Comparison of ENCODE assay signal across 1 cellular context in the genomic region with DNA sequence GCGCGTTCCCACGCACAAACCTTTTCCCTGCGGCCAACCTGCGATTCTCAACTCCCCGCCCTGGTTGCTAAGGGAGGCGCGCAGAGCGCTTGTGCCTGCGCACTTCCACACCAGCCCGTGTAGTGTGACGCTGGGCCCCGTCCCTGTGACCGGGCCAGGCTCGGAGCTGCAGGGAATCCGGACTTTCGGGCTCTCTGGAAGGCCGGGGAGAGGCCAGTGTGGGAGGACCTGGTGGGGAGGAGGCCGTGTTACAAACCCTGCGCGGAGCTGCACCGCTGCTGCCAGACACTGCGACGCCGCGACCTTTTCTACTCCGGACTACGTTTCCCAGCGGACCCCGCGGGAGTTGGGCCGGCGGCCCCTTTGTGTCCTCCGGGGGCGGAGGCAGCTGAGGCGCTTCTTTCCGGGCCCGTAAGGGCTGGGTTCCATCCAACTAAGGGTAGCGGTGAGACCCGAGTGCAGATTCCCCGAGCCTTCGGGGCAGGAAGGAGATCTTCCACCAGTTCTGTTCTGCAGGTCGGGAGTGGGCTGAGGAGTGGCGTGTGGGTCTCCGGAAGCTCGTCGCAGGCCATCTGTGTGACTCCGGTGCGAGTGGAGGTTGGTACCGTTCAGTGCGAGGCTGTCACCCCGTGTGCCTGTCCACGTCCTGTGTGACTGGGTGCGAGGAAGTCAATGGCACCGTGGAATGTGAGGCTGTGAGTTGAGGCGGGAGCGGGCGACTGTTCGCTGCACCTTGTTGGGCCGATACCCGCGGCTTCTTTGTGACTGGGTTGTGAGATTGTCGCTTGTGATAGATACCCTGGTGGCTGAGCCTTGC.
TF ChIP-seq lines count a peak whose summit lies in the region.

A gene (plus strand): TSS at position 396 of the 817 bp plus-strand sequence. CDS start 999 bp downstream, outside the sequence.

TF ChIP-seq in K562, 482 proteins besides CTCF, POLR2A, EP300 and RAD21 (continued from another document):
- TF ChIP-seq, protein P1, sequence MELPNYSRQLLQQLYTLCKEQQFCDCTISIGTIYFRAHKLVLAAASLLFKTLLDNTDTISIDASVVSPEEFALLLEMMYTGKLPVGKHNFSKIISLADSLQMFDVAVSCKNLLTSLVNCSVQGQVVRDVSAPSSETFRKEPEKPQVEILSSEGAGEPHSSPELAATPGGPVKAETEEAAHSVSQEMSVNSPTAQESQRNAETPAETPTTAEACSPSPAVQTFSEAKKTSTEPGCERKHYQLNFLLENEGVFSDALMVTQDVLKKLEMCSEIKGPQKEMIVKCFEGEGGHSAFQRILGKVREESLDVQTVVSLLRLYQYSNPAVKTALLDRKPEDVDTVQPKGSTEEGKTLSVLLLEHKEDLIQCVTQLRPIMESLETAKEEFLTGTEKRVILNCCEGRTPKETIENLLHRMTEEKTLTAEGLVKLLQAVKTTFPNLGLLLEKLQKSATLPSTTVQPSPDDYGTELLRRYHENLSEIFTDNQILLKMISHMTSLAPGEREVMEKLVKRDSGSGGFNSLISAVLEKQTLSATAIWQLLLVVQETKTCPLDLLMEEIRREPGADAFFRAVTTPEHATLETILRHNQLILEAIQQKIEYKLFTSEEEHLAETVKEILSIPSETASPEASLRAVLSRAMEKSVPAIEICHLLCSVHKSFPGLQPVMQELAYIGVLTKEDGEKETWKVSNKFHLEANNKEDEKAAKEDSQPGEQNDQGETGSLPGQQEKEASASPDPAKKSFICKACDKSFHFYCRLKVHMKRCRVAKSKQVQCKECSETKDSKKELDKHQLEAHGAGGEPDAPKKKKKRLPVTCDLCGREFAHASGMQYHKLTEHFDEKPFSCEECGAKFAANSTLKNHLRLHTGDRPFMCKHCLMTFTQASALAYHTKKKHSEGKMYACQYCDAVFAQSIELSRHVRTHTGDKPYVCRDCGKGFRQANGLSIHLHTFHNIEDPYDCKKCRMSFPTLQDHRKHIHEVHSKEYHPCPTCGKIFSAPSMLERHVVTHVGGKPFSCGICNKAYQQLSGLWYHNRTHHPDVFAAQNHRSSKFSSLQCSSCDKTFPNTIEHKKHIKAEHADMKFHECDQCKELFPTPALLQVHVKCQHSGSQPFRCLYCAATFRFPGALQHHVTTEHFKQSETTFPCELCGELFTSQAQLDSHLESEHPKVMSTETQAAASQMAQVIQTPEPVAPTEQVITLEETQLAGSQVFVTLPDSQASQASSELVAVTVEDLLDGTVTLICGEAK (IDR thresholded peaks at IDR 0.05), result peak; percentile 51; the same call in 1 of the 2 replicates
- TF ChIP-seq, protein P1 (CRISPR knock-in tag; IDR thresholded peaks at IDR 0.05), result no peak
- TF ChIP-seq MAFG (tag; conservative IDR thresholded peaks at IDR 0.05), result no peak
- TF ChIP-seq ETV5 (CRISPR knock-in tag; IDR thresholded peaks at IDR 0.05; ENCODE audit: low read depth), result no peak
- TF ChIP-seq, protein P2, sequence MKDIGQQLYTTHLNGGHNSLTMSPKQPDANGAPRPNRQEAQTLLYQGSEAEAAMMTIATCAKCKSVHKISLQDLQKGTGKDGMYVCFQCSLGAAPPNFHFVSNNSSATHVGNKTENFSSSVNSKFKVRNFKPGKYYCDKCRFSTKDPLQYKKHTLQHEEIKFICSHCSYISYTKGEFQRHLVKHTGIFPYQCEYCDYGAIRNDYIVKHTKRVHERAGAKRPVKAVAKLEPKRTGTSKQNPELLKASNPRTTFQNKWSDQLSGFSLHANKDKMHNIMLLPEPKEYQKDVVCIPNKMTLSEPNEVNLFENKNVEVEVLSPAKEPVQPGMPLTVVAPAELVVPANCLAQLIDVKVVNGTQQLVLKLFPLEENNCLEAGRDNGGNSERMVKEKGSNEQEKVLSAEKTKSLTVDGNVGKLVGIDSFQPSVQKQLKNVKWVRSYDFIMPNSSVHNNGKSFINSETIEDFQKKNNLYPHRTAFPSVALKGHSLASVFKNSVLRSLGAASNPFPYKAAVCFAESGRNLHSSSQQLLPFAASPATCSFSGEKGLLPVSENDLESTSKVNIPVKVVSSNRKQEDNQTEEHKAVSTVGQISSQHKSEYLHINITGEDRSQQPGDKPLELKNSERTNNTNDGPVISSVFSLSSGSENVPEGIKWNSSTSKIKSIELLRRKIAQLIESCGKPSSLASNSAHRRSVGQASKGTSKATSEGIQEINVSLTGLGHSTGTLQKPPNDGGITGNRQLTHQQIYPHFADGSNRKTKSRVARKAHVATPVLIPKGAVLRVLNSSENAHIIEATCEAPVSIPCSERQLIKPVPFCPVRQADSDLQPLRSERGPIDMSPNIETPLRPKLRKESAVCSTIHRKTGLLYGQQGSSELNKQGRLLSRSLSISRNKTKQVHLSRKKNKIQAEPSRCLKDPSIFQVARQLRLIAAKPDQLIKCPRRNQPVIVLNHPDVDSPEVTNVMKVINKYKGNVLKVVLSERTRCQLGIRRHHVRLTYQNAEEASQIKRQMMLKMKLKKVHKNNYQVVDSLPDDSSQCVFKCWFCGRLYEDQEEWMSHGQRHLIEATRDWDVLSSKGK (CRISPR knock-in tag; IDR thresholded peaks at IDR 0.05), result no peak
- TF ChIP-seq RFX1 (IDR thresholded peaks at IDR 0.05), result no peak
- TF ChIP-seq ZSCAN32 (CRISPR knock-in tag; IDR thresholded peaks at IDR 0.05), result no peak
- TF ChIP-seq, protein P3, sequence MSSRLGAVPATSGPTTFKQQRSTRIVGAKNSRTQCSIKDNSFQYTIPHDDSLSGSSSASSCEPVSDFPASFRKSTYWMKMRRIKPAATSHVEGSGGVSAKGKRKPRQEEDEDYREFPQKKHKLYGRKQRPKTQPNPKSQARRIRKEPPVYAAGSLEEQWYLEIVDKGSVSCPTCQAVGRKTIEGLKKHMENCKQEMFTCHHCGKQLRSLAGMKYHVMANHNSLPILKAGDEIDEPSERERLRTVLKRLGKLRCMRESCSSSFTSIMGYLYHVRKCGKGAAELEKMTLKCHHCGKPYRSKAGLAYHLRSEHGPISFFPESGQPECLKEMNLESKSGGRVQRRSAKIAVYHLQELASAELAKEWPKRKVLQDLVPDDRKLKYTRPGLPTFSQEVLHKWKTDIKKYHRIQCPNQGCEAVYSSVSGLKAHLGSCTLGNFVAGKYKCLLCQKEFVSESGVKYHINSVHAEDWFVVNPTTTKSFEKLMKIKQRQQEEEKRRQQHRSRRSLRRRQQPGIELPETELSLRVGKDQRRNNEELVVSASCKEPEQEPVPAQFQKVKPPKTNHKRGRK (tag; IDR thresholded peaks at IDR 0.05), result no peak
- TF ChIP-seq HCFC1 (IDR thresholded peaks at IDR 0.05; ENCODE audit: low read depth, low read length), result peak; percentile 59
- TF ChIP-seq, protein P4, sequence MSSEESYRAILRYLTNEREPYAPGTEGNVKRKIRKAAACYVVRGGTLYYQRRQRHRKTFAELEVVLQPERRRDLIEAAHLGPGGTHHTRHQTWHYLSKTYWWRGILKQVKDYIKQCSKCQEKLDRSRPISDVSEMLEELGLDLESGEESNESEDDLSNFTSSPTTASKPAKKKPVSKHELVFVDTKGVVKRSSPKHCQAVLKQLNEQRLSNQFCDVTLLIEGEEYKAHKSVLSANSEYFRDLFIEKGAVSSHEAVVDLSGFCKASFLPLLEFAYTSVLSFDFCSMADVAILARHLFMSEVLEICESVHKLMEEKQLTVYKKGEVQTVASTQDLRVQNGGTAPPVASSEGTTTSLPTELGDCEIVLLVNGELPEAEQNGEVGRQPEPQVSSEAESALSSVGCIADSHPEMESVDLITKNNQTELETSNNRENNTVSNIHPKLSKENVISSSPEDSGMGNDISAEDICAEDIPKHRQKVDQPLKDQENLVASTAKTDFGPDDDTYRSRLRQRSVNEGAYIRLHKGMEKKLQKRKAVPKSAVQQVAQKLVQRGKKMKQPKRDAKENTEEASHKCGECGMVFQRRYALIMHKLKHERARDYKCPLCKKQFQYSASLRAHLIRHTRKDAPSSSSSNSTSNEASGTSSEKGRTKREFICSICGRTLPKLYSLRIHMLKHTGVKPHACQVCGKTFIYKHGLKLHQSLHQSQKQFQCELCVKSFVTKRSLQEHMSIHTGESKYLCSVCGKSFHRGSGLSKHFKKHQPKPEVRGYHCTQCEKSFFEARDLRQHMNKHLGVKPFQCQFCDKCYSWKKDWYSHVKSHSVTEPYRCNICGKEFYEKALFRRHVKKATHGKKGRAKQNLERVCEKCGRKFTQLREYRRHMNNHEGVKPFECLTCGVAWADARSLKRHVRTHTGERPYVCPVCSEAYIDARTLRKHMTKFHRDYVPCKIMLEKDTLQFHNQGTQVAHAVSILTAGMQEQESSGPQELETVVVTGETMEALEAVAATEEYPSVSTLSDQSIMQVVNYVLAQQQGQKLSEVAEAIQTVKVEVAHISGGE (CRISPR knock-in tag; IDR thresholded peaks at IDR 0.05), result peak; percentile 58 to 96 (median 95); a peak in 5 of 6 replicates
- peak; percentile 22 to 31; a peak in 1 of 4 replicates for TF ChIP-seq SIX5 (IDR thresholded peaks at IDR 0.05; ENCODE audit: borderline replicate concordance in 1 of 2, insufficient read depth in 1 of 2, low read depth in 1 of 2, low read length in 2 of 2)
- no peak for TF ChIP-seq SNIP1 (IDR thresholded peaks at IDR 0.05; ENCODE audit: low read depth)
- no peak for TF ChIP-seq FOXJ2 (tag; IDR thresholded peaks at IDR 0.05)
- TF ChIP-seq DDX20 (tag; IDR thresholded peaks at IDR 0.05; ENCODE audit: low read depth), result no peak
